1 cellular context compared by ENCODE assay signal in the genomic region with DNA sequence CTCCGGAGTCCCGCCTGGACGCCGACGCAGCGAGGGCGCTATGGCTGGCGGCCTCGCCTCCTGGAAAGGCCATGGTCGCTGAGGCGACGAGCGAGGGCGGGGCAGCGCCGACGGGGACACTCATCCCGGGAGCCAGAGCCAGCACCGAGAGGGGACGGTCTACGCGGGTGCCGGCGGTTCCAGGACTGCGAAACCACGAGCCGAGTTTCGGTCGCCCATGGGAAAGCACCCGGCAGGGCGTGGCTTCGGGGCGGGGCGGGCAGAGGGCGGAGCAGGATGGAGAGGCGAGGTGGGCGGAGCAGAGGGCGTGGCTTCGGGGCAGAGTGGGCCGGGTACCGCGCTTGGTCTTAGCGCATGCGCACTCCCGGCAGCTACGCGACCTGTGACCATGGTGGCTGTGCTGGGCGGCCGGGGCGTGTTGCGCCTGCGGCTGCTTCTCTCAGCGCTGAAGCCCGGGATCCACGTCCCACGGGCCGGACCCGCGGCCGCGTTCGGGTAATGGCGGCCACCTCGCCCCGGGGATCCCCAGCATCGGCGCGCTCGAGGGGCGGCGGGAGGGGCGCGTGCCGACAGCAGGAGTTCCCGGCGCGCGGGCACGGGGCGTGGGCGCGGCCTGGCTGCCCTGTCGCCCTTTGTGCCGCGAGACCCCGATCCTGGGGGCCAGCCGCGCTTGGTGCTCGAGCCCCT.
TF ChIP-seq lines count a peak whose summit lies in the region.

Gene BPHL, plus strand, starts transcription at position 359 of the 687 bp plus-strand sequence. Its CDS starts 30 bp downstream, at position 389.

TF ChIP-seq in HepG2, 621 proteins besides CTCF, POLR2A, EP300 and RAD21 (continued from another document and continues in another):
- TF ChIP-seq, protein P1, sequence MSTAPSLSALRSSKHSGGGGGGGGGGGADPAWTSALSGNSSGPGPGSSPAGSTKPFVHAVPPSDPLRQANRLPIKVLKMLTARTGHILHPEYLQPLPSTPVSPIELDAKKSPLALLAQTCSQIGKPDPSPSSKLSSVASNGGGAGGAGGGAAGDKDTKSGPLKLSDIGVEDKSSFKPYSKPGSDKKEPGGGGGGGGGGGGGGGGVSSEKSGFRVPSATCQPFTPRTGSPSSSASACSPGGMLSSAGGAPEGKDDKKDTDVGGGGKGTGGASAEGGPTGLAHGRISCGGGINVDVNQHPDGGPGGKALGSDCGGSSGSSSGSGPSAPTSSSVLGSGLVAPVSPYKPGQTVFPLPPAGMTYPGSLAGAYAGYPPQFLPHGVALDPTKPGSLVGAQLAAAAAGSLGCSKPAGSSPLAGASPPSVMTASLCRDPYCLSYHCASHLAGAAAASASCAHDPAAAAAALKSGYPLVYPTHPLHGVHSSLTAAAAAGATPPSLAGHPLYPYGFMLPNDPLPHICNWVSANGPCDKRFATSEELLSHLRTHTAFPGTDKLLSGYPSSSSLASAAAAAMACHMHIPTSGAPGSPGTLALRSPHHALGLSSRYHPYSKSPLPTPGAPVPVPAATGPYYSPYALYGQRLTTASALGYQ (CRISPR knock-in tag; IDR thresholded peaks at IDR 0.05) = peak; percentile 66
- TF ChIP-seq, protein P2, sequence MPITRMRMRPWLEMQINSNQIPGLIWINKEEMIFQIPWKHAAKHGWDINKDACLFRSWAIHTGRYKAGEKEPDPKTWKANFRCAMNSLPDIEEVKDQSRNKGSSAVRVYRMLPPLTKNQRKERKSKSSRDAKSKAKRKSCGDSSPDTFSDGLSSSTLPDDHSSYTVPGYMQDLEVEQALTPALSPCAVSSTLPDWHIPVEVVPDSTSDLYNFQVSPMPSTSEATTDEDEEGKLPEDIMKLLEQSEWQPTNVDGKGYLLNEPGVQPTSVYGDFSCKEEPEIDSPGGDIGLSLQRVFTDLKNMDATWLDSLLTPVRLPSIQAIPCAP (CRISPR knock-in tag; IDR thresholded peaks at IDR 0.05; ENCODE audit: low read depth) = no peak; the same call in 1 of the 2 replicates
- TF ChIP-seq, protein P3, sequence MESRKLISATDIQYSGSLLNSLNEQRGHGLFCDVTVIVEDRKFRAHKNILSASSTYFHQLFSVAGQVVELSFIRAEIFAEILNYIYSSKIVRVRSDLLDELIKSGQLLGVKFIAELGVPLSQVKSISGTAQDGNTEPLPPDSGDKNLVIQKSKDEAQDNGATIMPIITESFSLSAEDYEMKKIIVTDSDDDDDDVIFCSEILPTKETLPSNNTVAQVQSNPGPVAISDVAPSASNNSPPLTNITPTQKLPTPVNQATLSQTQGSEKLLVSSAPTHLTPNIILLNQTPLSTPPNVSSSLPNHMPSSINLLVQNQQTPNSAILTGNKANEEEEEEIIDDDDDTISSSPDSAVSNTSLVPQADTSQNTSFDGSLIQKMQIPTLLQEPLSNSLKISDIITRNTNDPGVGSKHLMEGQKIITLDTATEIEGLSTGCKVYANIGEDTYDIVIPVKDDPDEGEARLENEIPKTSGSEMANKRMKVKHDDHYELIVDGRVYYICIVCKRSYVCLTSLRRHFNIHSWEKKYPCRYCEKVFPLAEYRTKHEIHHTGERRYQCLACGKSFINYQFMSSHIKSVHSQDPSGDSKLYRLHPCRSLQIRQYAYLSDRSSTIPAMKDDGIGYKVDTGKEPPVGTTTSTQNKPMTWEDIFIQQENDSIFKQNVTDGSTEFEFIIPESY (CRISPR knock-in tag; IDR thresholded peaks at IDR 0.05) = no peak
- TF ChIP-seq ZSCAN9 (CRISPR knock-in tag; IDR thresholded peaks at IDR 0.05; ENCODE audit: borderline replicate concordance) (peak; percentile 93), CBFB (CRISPR knock-in tag; IDR thresholded peaks at IDR 0.05) (peak; percentile 88), KAT7 (CRISPR knock-in tag; IDR thresholded peaks at IDR 0.05; ENCODE audit: borderline replicate concordance) (peak; percentile 98), ZNF101 (CRISPR knock-in tag; IDR thresholded peaks at IDR 0.05; ENCODE audit: borderline replicate concordance, low read depth) (no peak), ZNF160 (CRISPR knock-in tag; IDR thresholded peaks at IDR 0.05) (no peak; the same call in none of the 2 replicates), CBX5 (CRISPR knock-in tag; IDR thresholded peaks at IDR 0.05; ENCODE audit: borderline replicate concordance) (peak; percentile 93; the same call in 1 of the 2 replicates), CBX1 (IDR thresholded peaks at IDR 0.05; ENCODE audit: low read depth) (peak; percentile 84), FOXC1 (CRISPR knock-in tag; IDR thresholded peaks at IDR 0.05; ENCODE audit: borderline replicate concordance) (peak; percentile 82), ZNF672 (CRISPR knock-in tag; IDR thresholded peaks at IDR 0.05) (peak; percentile 51; the same call in 1 of the 2 replicates), ISX (CRISPR knock-in tag; conservative IDR thresholded peaks at IDR 0.05) (no peak), KDM3A (CRISPR knock-in tag; IDR thresholded peaks at IDR 0.05; ENCODE audit: low read depth) (peak; percentile 88), IKZF1 (IDR thresholded peaks at IDR 0.05) (no peak), ZBTB39 (CRISPR knock-in tag; IDR thresholded peaks at IDR 0.05) (no peak; the same call in 1 of the 2 replicates), ZMYM2 (CRISPR knock-in tag; IDR thresholded peaks at IDR 0.05) (peak; percentile 10; the same call in 1 of the 2 replicates), ZFP62 (CRISPR knock-in tag; IDR thresholded peaks at IDR 0.05) (no peak), ZNF350 (CRISPR knock-in tag; IDR thresholded peaks at IDR 0.05; ENCODE audit: borderline replicate concordance, low read depth) (peak; percentile 97), KLF6 (CRISPR knock-in tag; IDR thresholded peaks at IDR 0.05) (peak; percentile 90), ZBTB14 (CRISPR knock-in tag; IDR thresholded peaks at IDR 0.05) (peak; percentile 95), ONECUT2 (CRISPR knock-in tag; IDR thresholded peaks at IDR 0.05) (peak; percentile 27; the same call in 1 of the 2 replicates), NONO (IDR thresholded peaks at IDR 0.05) (no peak), NONO (CRISPR knock-in tag; conservative IDR thresholded peaks at IDR 0.05) (peak; percentile 95), ZNF839 (CRISPR knock-in tag; IDR thresholded peaks at IDR 0.05; ENCODE audit: borderline replicate concordance) (no peak), TRAFD1 (CRISPR knock-in tag; IDR thresholded peaks at IDR 0.05; ENCODE audit: borderline replicate concordance) (peak; percentile 64; the same call in 1 of the 2 replicates), ATF7-NPFF (CRISPR knock-in tag; IDR thresholded peaks at IDR 0.05; ENCODE audit: low read depth) (peak; percentile 98), TBP (CRISPR knock-in tag; IDR thresholded peaks at IDR 0.05) (0 out of 2 replicates have a peak, but pooled peaks have one; percentile 42)
- TF ChIP-seq, protein P4, sequence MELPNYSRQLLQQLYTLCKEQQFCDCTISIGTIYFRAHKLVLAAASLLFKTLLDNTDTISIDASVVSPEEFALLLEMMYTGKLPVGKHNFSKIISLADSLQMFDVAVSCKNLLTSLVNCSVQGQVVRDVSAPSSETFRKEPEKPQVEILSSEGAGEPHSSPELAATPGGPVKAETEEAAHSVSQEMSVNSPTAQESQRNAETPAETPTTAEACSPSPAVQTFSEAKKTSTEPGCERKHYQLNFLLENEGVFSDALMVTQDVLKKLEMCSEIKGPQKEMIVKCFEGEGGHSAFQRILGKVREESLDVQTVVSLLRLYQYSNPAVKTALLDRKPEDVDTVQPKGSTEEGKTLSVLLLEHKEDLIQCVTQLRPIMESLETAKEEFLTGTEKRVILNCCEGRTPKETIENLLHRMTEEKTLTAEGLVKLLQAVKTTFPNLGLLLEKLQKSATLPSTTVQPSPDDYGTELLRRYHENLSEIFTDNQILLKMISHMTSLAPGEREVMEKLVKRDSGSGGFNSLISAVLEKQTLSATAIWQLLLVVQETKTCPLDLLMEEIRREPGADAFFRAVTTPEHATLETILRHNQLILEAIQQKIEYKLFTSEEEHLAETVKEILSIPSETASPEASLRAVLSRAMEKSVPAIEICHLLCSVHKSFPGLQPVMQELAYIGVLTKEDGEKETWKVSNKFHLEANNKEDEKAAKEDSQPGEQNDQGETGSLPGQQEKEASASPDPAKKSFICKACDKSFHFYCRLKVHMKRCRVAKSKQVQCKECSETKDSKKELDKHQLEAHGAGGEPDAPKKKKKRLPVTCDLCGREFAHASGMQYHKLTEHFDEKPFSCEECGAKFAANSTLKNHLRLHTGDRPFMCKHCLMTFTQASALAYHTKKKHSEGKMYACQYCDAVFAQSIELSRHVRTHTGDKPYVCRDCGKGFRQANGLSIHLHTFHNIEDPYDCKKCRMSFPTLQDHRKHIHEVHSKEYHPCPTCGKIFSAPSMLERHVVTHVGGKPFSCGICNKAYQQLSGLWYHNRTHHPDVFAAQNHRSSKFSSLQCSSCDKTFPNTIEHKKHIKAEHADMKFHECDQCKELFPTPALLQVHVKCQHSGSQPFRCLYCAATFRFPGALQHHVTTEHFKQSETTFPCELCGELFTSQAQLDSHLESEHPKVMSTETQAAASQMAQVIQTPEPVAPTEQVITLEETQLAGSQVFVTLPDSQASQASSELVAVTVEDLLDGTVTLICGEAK (IDR thresholded peaks at IDR 0.05) = no peak
- TF ChIP-seq, protein P4 (CRISPR knock-in tag; IDR thresholded peaks at IDR 0.05) = peak; percentile 86
- TF ChIP-seq, protein P5, sequence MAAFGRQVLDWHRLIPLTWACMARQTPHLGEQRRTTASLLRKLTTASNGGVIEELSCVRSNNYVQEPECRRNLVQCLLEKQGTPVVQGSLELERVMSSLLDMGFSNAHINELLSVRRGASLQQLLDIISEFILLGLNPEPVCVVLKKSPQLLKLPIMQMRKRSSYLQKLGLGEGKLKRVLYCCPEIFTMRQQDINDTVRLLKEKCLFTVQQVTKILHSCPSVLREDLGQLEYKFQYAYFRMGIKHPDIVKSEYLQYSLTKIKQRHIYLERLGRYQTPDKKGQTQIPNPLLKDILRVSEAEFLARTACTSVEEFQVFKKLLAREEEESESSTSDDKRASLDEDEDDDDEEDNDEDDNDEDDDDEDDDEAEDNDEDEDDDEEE (CRISPR knock-in tag; IDR thresholded peaks at IDR 0.05) = peak; percentile 99
- TF ChIP-seq, protein P6, sequence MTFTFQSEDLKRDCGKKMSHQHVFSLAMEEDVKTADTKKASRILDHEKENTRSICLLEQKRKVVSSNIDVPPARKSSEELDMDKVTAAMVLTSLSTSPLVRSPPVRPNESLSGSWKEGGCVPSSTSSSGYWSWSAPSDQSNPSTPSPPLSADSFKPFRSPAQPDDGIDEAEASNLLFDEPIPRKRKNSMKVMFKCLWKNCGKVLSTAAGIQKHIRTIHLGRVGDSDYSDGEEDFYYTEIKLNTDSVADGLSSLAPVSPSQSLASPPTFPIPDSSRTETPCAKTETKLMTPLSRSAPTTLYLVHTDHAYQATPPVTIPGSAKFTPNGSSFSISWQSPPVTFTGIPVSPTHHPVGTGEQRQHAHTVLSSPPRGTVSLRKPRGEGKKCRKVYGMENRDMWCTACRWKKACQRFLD (CRISPR knock-in tag; IDR thresholded peaks at IDR 0.05; ENCODE audit: borderline replicate concordance) = peak; percentile 89
